20 cellular contexts compared by ENCODE assay signal in genomic region chr5:178413992-178414391, GRCh38.
"Had no signal": no experiment of that assay in that cellular context is flagged by ENCODE, and none has a peak within 500 bp of the region (broad histone marks: within the 10 kb centered on the region; RNA-seq: fewer than 3 reads in every experiment).

No MANE protein-coding gene starts in this region.

- H3K36me3 Mint-ChIP-seq: activated naive CD4-positive, alpha-beta T cell treated with anti-CD3 and anti-CD28 coated beads, Interleukin-2, amount 50 U/mL, for 72 hours; brain; stimulated activated naive B cell treated with anti-CD40 and anti-IgM and Interleukin-4, amounts not matched to agents 10 μg/mL and 1 μg/mL and 100 μg/mL, for 72 hours had no signal

- H3K27ac Mint-ChIP-seq: activated CD4-positive, alpha-beta T cell treated with anti-CD3 and anti-CD28 coated beads, Interleukin-2, amount 10 ng/mL, durations not matched to agents 7 days and 5 days; activated naive CD4-positive, alpha-beta T cell treated with anti-CD3 and anti-CD28 coated beads, Interleukin-2, amount 50 U/mL, for 72 hours; activated T-cell treated with anti-CD3 and anti-CD28 coated beads, Interleukin-2, amount 50 U/mL, for 72 hours; stimulated activated naive B cell treated with anti-CD40 and anti-IgM and Interleukin-4, amounts not matched to agents 10 μg/mL and 1 μg/mL and 100 μg/mL, for 72 hours had no signal

- H3K9me3 Mint-ChIP-seq: activated CD4-positive, alpha-beta T cell treated with anti-CD3 and anti-CD28 coated beads, Interleukin-2, amount 10 ng/mL, durations not matched to agents 7 days and 5 days; activated naive CD4-positive, alpha-beta T cell treated with anti-CD3 and anti-CD28 coated beads, Interleukin-2, amount 50 U/mL, for 72 hours; activated T-cell treated with anti-CD3 and anti-CD28 coated beads, Interleukin-2, amount 50 U/mL, for 72 hours; stimulated activated naive B cell treated with anti-CD40 and anti-IgM and Interleukin-4, amounts not matched to agents 10 μg/mL and 1 μg/mL and 100 μg/mL, for 72 hours had no signal

- H3K4me1 Mint-ChIP-seq: activated CD4-positive, alpha-beta T cell treated with anti-CD3 and anti-CD28 coated beads, Interleukin-2, amount 10 ng/mL, durations not matched to agents 7 days and 5 days had no signal

- H3K27me3 ChIP-seq: transverse colon had no signal

- H3K4me3 Mint-ChIP-seq: activated CD4-positive, alpha-beta T cell treated with anti-CD3 and anti-CD28 coated beads, Interleukin-2, amount 10 ng/mL, durations not matched to agents 7 days and 5 days; activated T-cell treated with anti-CD3 and anti-CD28 coated beads, Interleukin-2, amount 50 U/mL, for 72 hours; brain; neural crest cell; stimulated activated naive B cell treated with anti-CD40 and anti-IgM and Interleukin-4, amounts not matched to agents 10 μg/mL and 1 μg/mL and 100 μg/mL, for 72 hours had no signal

- H3K27ac ChIP-seq: coronary artery, lower lobe of right lung, parathyroid adenoma, transverse colon had no signal

- H3K9ac ChIP-seq: parathyroid adenoma had no signal

- H3K9me3 ChIP-seq: lower lobe of right lung, transverse colon had no signal

- H3K4me1 ChIP-seq: lower lobe of right lung, transverse colon had no signal

- DNase-seq: activated CD4-positive, alpha-beta T cell treated with anti-CD3 and anti-CD28 coated beads, Interleukin-2, amount 10 ng/mL, durations not matched to agents 7 days and 5 days; activated CD8-positive, alpha-beta memory T cell treated with anti-CD3 and anti-CD28 coated beads, Interleukin-2, amount 50 U/mL, for 48 hours; activated gamma-delta T cell; activated T-cell treated with anti-CD3 and anti-CD28 coated beads, Interleukin-2, amount 50 U/mL, for 72 hours; amygdala; central memory CD4-positive, alpha-beta T cell; effector CD8-positive, alpha-beta T cell; foreskin fibroblast; hypothalamus; lower lobe of right lung; midbrain; stimulated activated CD4-positive, alpha-beta T cell treated with anti-CD3 and anti-CD28 coated beads, Interleukin-2, amount 100 ng/mL, for 48 hours; stimulated activated naive B cell treated with anti-CD40 and anti-IgM and Interleukin-4, amounts not matched to agents 10 μg/mL and 1 μg/mL and 100 μg/mL, for 72 hours; SW 1271; transverse colon had no signal

- H3K36me3 ChIP-seq: lower lobe of right lung, transverse colon had no signal

- ATAC-seq: activated naive CD4-positive, alpha-beta T cell treated with anti-CD3 and anti-CD28 coated beads, Interleukin-2, amount 50 U/mL, for 72 hours; activated T-cell treated with anti-CD3 and anti-CD28 coated beads, Interleukin-2, amount 50 U/mL, for 72 hours; lower lobe of right lung; stimulated activated naive B cell treated with anti-CD40 and anti-IgM and Interleukin-4, amounts not matched to agents 10 μg/mL and 1 μg/mL and 100 μg/mL, for 72 hours had no signal

- H3K4me3 ChIP-seq: coronary artery, lower lobe of right lung, transverse colon had no signal
